18 cellular contexts compared by ENCODE assay signal in the genomic region with DNA sequence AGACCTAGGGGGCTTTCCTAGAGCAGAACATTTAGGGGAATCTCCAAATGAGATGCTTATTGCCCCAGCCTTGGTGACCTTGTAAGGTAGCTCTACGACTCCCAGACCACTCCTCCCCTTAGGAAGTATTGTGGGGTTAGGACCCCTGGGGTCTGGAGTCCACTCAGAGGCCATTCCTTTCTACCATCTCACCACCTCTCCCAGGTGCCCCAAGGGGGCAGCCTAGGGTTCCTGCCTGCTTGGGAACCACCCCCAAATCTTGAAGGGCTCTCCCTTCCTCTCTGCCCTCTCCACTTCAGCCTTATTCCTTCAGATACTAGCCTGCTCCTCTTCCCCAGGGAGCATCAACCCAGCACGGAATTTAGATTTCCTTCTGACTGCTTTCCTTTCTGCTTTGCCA. TPM values are rescaled to one million over a fixed set of nuclear protein-coding genes. Genes with fewer than 3 reads are reported as not detected.
DNase-seq lines count a peak whose midpoint lies in the region; ATAC-seq, FAIRE-seq and TF ChIP-seq lines count a peak whose summit lies in the region.
"Had no signal": no experiment of that assay in that cellular context is flagged by ENCODE, and none has a peak within 500 bp of the region (broad histone marks: within the 10 kb centered on the region; RNA-seq: fewer than 3 reads in every experiment).

No MANE protein-coding gene starts in this region.

- H3K9ac ChIP-seq in HCT116 (ENCODE audit: low read length) (no peak overlapping the region), H1 (replicated peaks in 1 of 4; ENCODE audit: extremely low read depth in 1 of 4, low read depth in 3 of 4, low read length in 3 of 4) (no peak overlapping the region)

- H3K27me3 ChIP-seq in HCT116 (ENCODE audit: insufficient read depth, low read length) (no peaks in the 10 kb centered on the region), H1 (replicated peaks in 1 of 4; ENCODE audit: control insufficient read depth in 3 of 4, extremely low read depth in 1 of 4, insufficient read depth in 3 of 4, low read length in 3 of 4) (no peaks in the 10 kb centered on the region)

- no peak overlapping the region for H2BK15ac ChIP-seq in H1 (ENCODE audit: low read length)

- H2BK20ac ChIP-seq in H1 (ENCODE audit: low read length) = no peak overlapping the region

- H3K23me2 ChIP-seq in H1 (ENCODE audit: low read depth, low read length) = no peaks in the 10 kb centered on the region; the same call in 1 of the 2 replicates

- H3K4me3 ChIP-seq in GM12864 (ENCODE audit: low read depth, low read length) = no peak overlapping the region
- no peak overlapping the region for H3K4me3 ChIP-seq in HCT116 (replicated peaks in 1 of 2; ENCODE audit: low read depth in 1 of 2, low read length in 2 of 2)
- no peak overlapping the region for H3K4me3 ChIP-seq in H1 (ENCODE audit: extremely low read depth in 1 of 4, insufficient read depth in 2 of 4, low read depth in 3 of 4, low read length in 4 of 4)

- TF ChIP-seq POLR2A in HCT116 (IDR thresholded peaks at IDR 0.05; ENCODE audit: borderline replicate concordance, extremely low read depth, insufficient read depth, insufficient read length) = no peak
- TF ChIP-seq POLR2A in H1 (IDR thresholded peaks at IDR 0.05; ENCODE audit: control extremely low read depth in 1 of 2, low read depth in 2 of 2, low read length in 2 of 2) = no peak

- H2BK120ac ChIP-seq in H1 (replicated peaks; ENCODE audit: low read depth, low read length) = no peak overlapping the region

- H3K4me1 ChIP-seq in HCT116 (ENCODE audit: control insufficient read depth in 1 of 2, insufficient read depth in 2 of 2, low read length in 2 of 2) (no peaks in the 10 kb centered on the region), H1 (replicated peaks in 1 of 4; ENCODE audit: control insufficient read depth in 3 of 4, insufficient read depth in 4 of 4, low read length in 3 of 4) (no peaks in the 10 kb centered on the region; a peak in 1 of 7 replicates)

- no peak overlapping the region for H2AFZ ChIP-seq in HCT116 (ENCODE audit: low read depth, low read length, poor library complexity, severe bottlenecking)
- peak overlapping the region; percentile 56; the same call in 1 of the 2 replicates for H2AFZ ChIP-seq in H1 (ENCODE audit: low read length)

- intact Hi-C loops in HCT116 (cut with micrococcal nuclease) = no loop called here

- H4K91ac ChIP-seq in H1 (replicated peaks; ENCODE audit: insufficient read length, low read length) = no peak overlapping the region

- WGBS in H1 (ENCODE audit: extremely low coverage in 1 of 2, insufficient coverage in 1 of 2, insufficient read length in 1 of 2, insufficient replicate concordance in 2 of 2, low coverage in 1 of 2, low lambda C conversion rate in 2 of 2, missing lambda C conversion rate in 1 of 2), 2 experiments = 53% methylated on average over 2 of the region's 2 CpGs; no CpG with 5 or more reads in 1 of the 2 experiments

- H3K4me2 ChIP-seq in HCT116 (ENCODE audit: low read length) = no peak overlapping the region
- no peak overlapping the region for H3K4me2 ChIP-seq in H1 (ENCODE audit: insufficient read depth in 1 of 2, low read depth in 2 of 2, low read length in 2 of 2)

- no peak overlapping the region for H2BK5ac ChIP-seq in H1 (ENCODE audit: low read depth, low read length)

- DNase-seq in GM12864 (ENCODE audit: low read depth) = no peak
- no peak for DNase-seq in HCT116 (ENCODE audit: low read depth, low spot score)
- DNase-seq in H1 (ENCODE audit: low read depth in 1 of 2, low spot score in 2 of 2) = no peak
- DNase-seq in iPS-NIHi7 (ENCODE audit: extremely low spot score) = peak; percentile 31
- no peak for DNase-seq in UCSD-AML1 (lab: John Stamatoyannopoulos, UW; ENCODE audit: unreplicated experiment)
- no peak for DNase-seq in NCI-H2227 (lab: John Stamatoyannopoulos, UW; ENCODE audit: unreplicated experiment)
- DNase-seq in NCI-H1048 (lab: John Stamatoyannopoulos, UW) = no peak
- DNase-seq: CD8-positive, alpha-beta T cell; COR-L47; DMS153; DMS79 treated with DMSO at 0.1 percent for 48 hours; EL had no signal

- ATAC-seq in HCT116 = 0 out of 2 replicates have a peak, but pooled peaks have one; percentile 44
- ATAC-seq: CD8-positive, alpha-beta T cell; HepG2 had no signal

- H2BK12ac ChIP-seq in H1 (ENCODE audit: low read depth, low read length) = no peak overlapping the region

- H4K20me1 ChIP-seq in HCT116 (ENCODE audit: insufficient read depth) (no peaks in the 10 kb centered on the region), H1 (replicated peaks in 1 of 2; ENCODE audit: control insufficient read depth in 1 of 2, insufficient read depth in 2 of 2, low read length in 2 of 2) (no peaks in the 10 kb centered on the region)

- no peak overlapping the region for H3K18ac ChIP-seq in H1 (ENCODE audit: extremely low read depth, low read length)

- POLR2A ChIA-PET in HCT116 (lab: Charles Lee) = no interaction called here
- POLR2A ChIA-PET in H1 (lab: Charles Lee; ENCODE audit: partially characterized antibody) = no interaction called here

- H3K9me3 ChIP-seq in HCT116 (ENCODE audit: control insufficient read depth in 1 of 2, insufficient read depth in 1 of 2, low read depth in 1 of 2, low read length in 2 of 2) = no peaks in the 10 kb centered on the region
- H3K9me3 ChIP-seq in H1 (ENCODE audit: insufficient read depth in 2 of 2, low read depth in 1 of 2, low read length in 1 of 2) = no peaks in the 10 kb centered on the region

- TF ChIP-seq CTCF in GM12864 (IDR thresholded peaks at IDR 0.05; ENCODE audit: low read depth, low read length, missing control alignments) (peak; percentile 4), HCT116 (IDR thresholded peaks at IDR 0.05 in 2 of 3, conservative IDR thresholded peaks at IDR 0.05 in 1 of 3; ENCODE audit: borderline replicate concordance in 1 of 3, insufficient read depth in 1 of 3, low read depth in 2 of 3, low read length in 2 of 3) (peak in 2 of 3 experiments; percentile 15 to 21; a peak in 1 of 6 replicates), H1 (IDR thresholded peaks at IDR 0.05; ENCODE audit: control extremely low read depth in 1 of 3, insufficient read depth in 1 of 3, low read depth in 1 of 3, low read length in 3 of 3) (peak; percentile 31 to 63 (median 38); a peak in 3 of 4 replicates)

- H3K56ac ChIP-seq in H1 (replicated peaks; ENCODE audit: insufficient read length, low read depth, low read length) = no peak overlapping the region

- H3K79me2 ChIP-seq in HCT116 (ENCODE audit: insufficient read depth, low read length) (no peaks in the 10 kb centered on the region), H1 (ENCODE audit: control insufficient read depth in 1 of 2, insufficient read depth in 2 of 2, low read length in 2 of 2) (no peaks in the 10 kb centered on the region)

- H4K8ac ChIP-seq in H1 (ENCODE audit: extremely low read depth, insufficient read depth, low read length) = no peak overlapping the region

- H3K23ac ChIP-seq in H1 (ENCODE audit: insufficient read length) = no peak overlapping the region

- no peak overlapping the region for H2AK5ac ChIP-seq in H1 (ENCODE audit: low read depth, low read length)

- RAD21 ChIA-PET in HCT116 (lab: Charles Lee; ENCODE audit: low non-redundant PET in 1 of 2, low total read pairs in 2 of 2, uncharacterized antibody in 2 of 2, unreplicated experiment in 2 of 2) = no interaction called here

- H3K4ac ChIP-seq in H1 (replicated peaks; ENCODE audit: insufficient read length, low read depth, low read length) = no peak overlapping the region

- CTCF ChIA-PET in HCT116 (lab: Charles Lee) = no interaction called here
- CTCF ChIA-PET in H1 (lab: Charles Lee; ENCODE audit: partially characterized antibody) = interaction anchor here (1.2 to 4.3 kb wide), 9 partner anchors 9 to 73 kb away, joined by 3 to 22 read pairs (median 4); a partner anchor contains a TSS

- no TSS peak for BruUV-seq in HCT116 (replicated peaks; lab: Mats Ljungman, UMichigan)

- no peak overlapping the region for H3K14ac ChIP-seq in H1 (ENCODE audit: insufficient read length)

- no peak overlapping the region for H3K27ac ChIP-seq in HCT116 (ENCODE audit: low read depth, low read length)
- H3K27ac ChIP-seq in H1 (ENCODE audit: low read depth, low read length) = no peak overlapping the region
- H3K27ac ChIP-seq: 22Rv1 had no signal

- H4K5ac ChIP-seq in H1 (ENCODE audit: insufficient read length, low read depth, low read length) = no peak overlapping the region

- no peaks in the 10 kb centered on the region for H3K36me3 ChIP-seq in HCT116 (ENCODE audit: control insufficient read depth in 1 of 2, insufficient read depth in 2 of 2, low read length in 2 of 2)
- H3K36me3 ChIP-seq in H1 (ENCODE audit: control insufficient read depth in 2 of 4, insufficient read depth in 4 of 4, low read length in 3 of 4) = no peaks in the 10 kb centered on the region

- TF ChIP-seq RAD21 in HCT116 (IDR thresholded peaks at IDR 0.05; ENCODE audit: low read depth) (no peak), H1 (IDR thresholded peaks at IDR 0.05 in 1 of 2, conservative IDR thresholded peaks at IDR 0.05 in 1 of 2; ENCODE audit: low read depth in 2 of 2, low read length in 2 of 2) (peak; percentile 7 to 14; a peak in 2 of 4 replicates)

- H3K79me1 ChIP-seq in H1 (ENCODE audit: low read depth, low read length) = no peaks in the 10 kb centered on the region

- no peaks in the 10 kb centered on the region for H3K9me2 ChIP-seq in HCT116 (ENCODE audit: insufficient read depth)

- TF ChIP-seq EP300 in H1 (IDR thresholded peaks at IDR 0.05; ENCODE audit: borderline replicate concordance in 1 of 2, low read depth in 2 of 2, low read length in 2 of 2) = no peak

- FAIRE-seq in H1 (lab: Jason Lieb, UNC) = no peak
- FAIRE-seq: D721Med, G401.6, H54, HepG2, HTR-8/SVneo had no signal

RNA-seq across cellular contexts. Expression of a gene that starts 17.5 kb away (rescaled TPM):
- total RNA-seq in HCT116 (2021; ENCODE audit: unreplicated experiment) = 25.4 TPM
- polyA plus RNA-seq in HCT116 (2012) = 11.1 and 11.2 TPM in 2 replicates
- 30.1 and 33.0 TPM in 2 replicates for total RNA-seq in H1 (2021; fragmentation: NEBNext Ultra II Directional; extraction: Animal tissue kit (Norgen Biotek cat#: 25700))
- polyA plus RNA-seq in H1 (2011; rRNA removed) = 13.5 and 18.3 TPM in 2 replicates
- polyA plus RNA-seq in H1 (2011; cell fraction: cytosol; rRNA removed) = 13.0 TPM
- polyA plus RNA-seq in H1 (2011; cell fraction: nucleus; rRNA removed) = 21.4 TPM
- 13.7 to 23.3 TPM (median 18.8 TPM) in 4 replicates for polyA plus RNA-seq in H1 (2012, experiment 1 of 2)
- polyA plus RNA-seq in H1 (2012, experiment 2 of 2) = 1.1 TPM
- 17.7 TPM for polyA plus RNA-seq in H1 (2013, experiment 1 of 2)
- 16.0 TPM for polyA plus RNA-seq in H1 (2013, experiment 2 of 2)
- polyA minus RNA-seq in H1 (2011; rRNA and poly(A)+ RNA removed) = 52.2 and 61.4 TPM in 2 replicates
- 50.8 TPM for polyA minus RNA-seq in H1 (2011; cell fraction: cytosol; rRNA and poly(A)+ RNA removed)
- 61.1 TPM for polyA minus RNA-seq in H1 (2011; cell fraction: nucleus; rRNA and poly(A)+ RNA removed)

RNA-seq across cellular contexts. Expression of a gene that starts 43.9 kb away (rescaled TPM):
- 66.9 TPM for total RNA-seq in HCT116 (2021; ENCODE audit: unreplicated experiment)
- 50.7 and 52.4 TPM in 2 replicates for polyA plus RNA-seq in HCT116 (2012)
- total RNA-seq in H1 (2021; fragmentation: NEBNext Ultra II Directional; extraction: Animal tissue kit (Norgen Biotek cat#: 25700)) = 10.7 and 11.5 TPM in 2 replicates
- polyA plus RNA-seq in H1 (2011; rRNA removed) = 4.2 and 4.5 TPM in 2 replicates
- 8.9 TPM for polyA plus RNA-seq in H1 (2011; cell fraction: cytosol; rRNA removed)
- polyA plus RNA-seq in H1 (2011; cell fraction: nucleus; rRNA removed) = 5.4 TPM
- 7.2 to 11.0 TPM (median 10.2 TPM) in 4 replicates for polyA plus RNA-seq in H1 (2012, experiment 1 of 2)
- polyA plus RNA-seq in H1 (2012, experiment 2 of 2) = 9.2 TPM
- 5.3 TPM for polyA plus RNA-seq in H1 (2013, experiment 1 of 2)
- polyA plus RNA-seq in H1 (2013, experiment 2 of 2) = 6.1 TPM
- 2.3 and 4.9 TPM in 2 replicates for polyA minus RNA-seq in H1 (2011; rRNA and poly(A)+ RNA removed)
- polyA minus RNA-seq in H1 (2011; cell fraction: cytosol; rRNA and poly(A)+ RNA removed) = 4.0 TPM
- 2.3 TPM for polyA minus RNA-seq in H1 (2011; cell fraction: nucleus; rRNA and poly(A)+ RNA removed)
- total RNA-seq: CD8-positive, alpha-beta T cell had no signal
